Comparison of ENCODE assay signal across 1 cellular context in the genomic region with DNA sequence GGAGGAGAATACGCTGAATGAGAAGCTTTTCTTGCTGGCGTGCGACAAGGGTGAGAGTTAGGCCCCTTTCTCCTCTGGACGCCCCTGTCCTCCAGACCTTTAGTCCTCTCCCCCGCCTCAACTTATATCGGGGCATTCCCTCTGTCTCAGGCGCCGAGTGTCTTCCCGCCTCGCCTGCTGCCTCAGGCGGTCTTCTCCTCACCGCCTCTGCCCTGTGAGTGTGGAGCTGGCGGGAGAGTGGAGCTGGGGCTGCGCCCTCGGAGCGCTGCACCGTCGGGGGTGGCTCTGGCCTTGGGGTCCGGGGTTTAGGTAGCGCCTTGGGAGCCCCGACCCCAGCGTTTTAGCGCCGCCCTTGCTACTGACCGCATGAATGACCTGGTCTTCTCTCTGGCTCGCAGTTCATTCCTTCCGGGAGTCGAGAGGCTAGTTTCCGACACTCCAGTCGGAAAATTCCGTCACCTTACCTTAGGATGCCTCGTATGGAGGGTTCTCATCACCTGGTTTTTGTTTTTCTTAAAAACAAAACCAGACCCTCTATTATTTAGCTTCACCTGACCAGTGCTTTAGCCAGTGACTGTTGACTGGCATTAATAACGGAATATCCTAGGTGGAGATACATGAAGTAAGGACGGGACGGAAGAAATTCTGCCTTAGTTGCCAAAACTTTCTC.
A peak's percentile ranks its signal among the peaks of the same experiment; 100 is the strongest.
TF ChIP-seq lines count a peak whose summit lies in the region.

No MANE protein-coding gene starts in this region.

TF ChIP-seq in HEK293, 187 proteins besides CTCF, POLR2A, EP300 and RAD21 (continued from another document):
- TF ChIP-seq, protein P1, sequence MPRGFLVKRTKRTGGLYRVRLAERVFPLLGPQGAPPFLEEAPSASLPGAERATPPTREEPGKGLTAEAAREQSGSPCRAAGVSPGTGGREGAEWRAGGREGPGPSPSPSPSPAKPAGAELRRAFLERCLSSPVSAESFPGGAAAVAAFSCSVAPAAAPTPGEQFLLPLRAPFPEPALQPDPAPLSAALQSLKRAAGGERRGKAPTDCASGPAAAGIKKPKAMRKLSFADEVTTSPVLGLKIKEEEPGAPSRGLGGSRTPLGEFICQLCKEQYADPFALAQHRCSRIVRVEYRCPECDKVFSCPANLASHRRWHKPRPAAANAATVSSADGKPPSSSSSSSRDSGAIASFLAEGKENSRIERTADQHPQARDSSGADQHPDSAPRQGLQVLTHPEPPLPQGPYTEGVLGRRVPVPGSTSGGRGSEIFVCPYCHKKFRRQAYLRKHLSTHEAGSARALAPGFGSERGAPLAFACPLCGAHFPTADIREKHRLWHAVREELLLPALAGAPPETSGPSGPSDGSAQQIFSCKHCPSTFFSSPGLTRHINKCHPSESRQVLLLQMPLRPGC (tag by site-specific recombination; IDR thresholded peaks at IDR 0.05) = no peak
- TF ChIP-seq KLF8 (tag by site-specific recombination; IDR thresholded peaks at IDR 0.05) (peak; percentile 34; the same call in 1 of the 2 replicates), ZNF521 (tag by site-specific recombination; IDR thresholded peaks at IDR 0.05) (no peak), ZNF157 (tag by site-specific recombination; IDR thresholded peaks at IDR 0.05) (no peak), ZNF670 (tag by site-specific recombination; IDR thresholded peaks at IDR 0.05; ENCODE audit: low read depth) (no peak), IKZF3 (tag by site-specific recombination; IDR thresholded peaks at IDR 0.05) (no peak; the same call in 1 of the 2 replicates)
